ENCODE assay signal across 8 cellular contexts in genomic region chr5:83430130-83431010, GRCh38. TPM values are rescaled to one million over a fixed set of nuclear protein-coding genes. Genes with fewer than 3 reads are reported as not detected.
DNase-seq lines count a peak whose midpoint lies in the region; ATAC-seq and TF ChIP-seq lines count a peak whose summit lies in the region.

No MANE protein-coding gene starts in this region.

- no peaks in the 10 kb centered on the region for H3K9me3 Mint-ChIP-seq in activated naive CD8-positive, alpha-beta T cell treated with anti-CD3 and anti-CD28 coated beads, Interleukin-2, amount 50 U/mL, for 24 hours

- no peak overlapping the region for H3K27ac Mint-ChIP-seq in activated naive CD8-positive, alpha-beta T cell treated with anti-CD3 and anti-CD28 coated beads, Interleukin-2, amount 50 U/mL, for 24 hours

- H3K9me3 ChIP-seq in left ventricle myocardium inferior (replicated peaks), result no peaks in the 10 kb centered on the region

- no peak overlapping the region for H3K4me3 ChIP-seq in left ventricle myocardium inferior

- peak; percentile 71 for ATAC-seq in GM21529 (IDR thresholded peaks at IDR 0.05; ENCODE audit: unreplicated experiment)
- ATAC-seq in activated naive CD8-positive, alpha-beta T cell treated with anti-CD3 and anti-CD28 coated beads, Interleukin-2, amount 50 U/mL, for 24 hours, result peak; percentile 69

- H3K4me1 ChIP-seq in left ventricle myocardium inferior, result no peaks in the 10 kb centered on the region

- H3K36me3 Mint-ChIP-seq in activated naive CD8-positive, alpha-beta T cell treated with anti-CD3 and anti-CD28 coated beads, Interleukin-2, amount 50 U/mL, for 24 hours (ENCODE audit: low read depth), result no peaks in the 10 kb centered on the region

- DNase-seq in EL (peak; percentile 56), KBM-7 (peak; percentile 75), SKM-1 treated with dmso at 0.1 percent for 144 hours (lab: John Stamatoyannopoulos, UW; ENCODE audit: unreplicated experiment) (peak; percentile 56), left ventricle myocardium inferior (peak; percentile 23), renal cortical epithelial cell (ENCODE audit: low read depth) (peak; percentile 55), GF-D8 (lab: John Stamatoyannopoulos, UW) (no peak)
- peak; percentile 46 for DNase-seq in activated naive CD8-positive, alpha-beta T cell treated with anti-CD3 and anti-CD28 coated beads, Interleukin-2, amount 50 U/mL, for 24 hours

- no peak overlapping the region for H3K4me3 Mint-ChIP-seq in activated naive CD8-positive, alpha-beta T cell treated with anti-CD3 and anti-CD28 coated beads, Interleukin-2, amount 50 U/mL, for 24 hours

- in situ Hi-C loops in KBM-7 (cut with MboI; ENCODE audit: low pct_unique_long_range_greater_than_20kb, low sequenced_read_pairs), result no loop called here

- peak; percentile 92 for TF ChIP-seq CTCF in left ventricle myocardium inferior (IDR thresholded peaks at IDR 0.05; ENCODE audit: borderline replicate concordance)

- H3K36me3 ChIP-seq in left ventricle myocardium inferior, result no peaks in the 10 kb centered on the region

- H3K4me1 Mint-ChIP-seq in activated naive CD8-positive, alpha-beta T cell treated with anti-CD3 and anti-CD28 coated beads, Interleukin-2, amount 50 U/mL, for 24 hours, result no peaks in the 10 kb centered on the region

- no peak overlapping the region for H3K27ac ChIP-seq in left ventricle myocardium inferior (replicated peaks)

- peaks cover 2% of the 10 kb centered on the region for H3K27me3 Mint-ChIP-seq in activated naive CD8-positive, alpha-beta T cell treated with anti-CD3 and anti-CD28 coated beads, Interleukin-2, amount 50 U/mL, for 24 hours

- intact Hi-C loops in left ventricle myocardium inferior (cut with micrococcal nuclease), result no loop called here

- H3K27me3 ChIP-seq in left ventricle myocardium inferior (ENCODE audit: low read depth), result no peaks in the 10 kb centered on the region

RNA-seq across cellular contexts. Expression of gene VCAN, which starts 41.2 kb away (rescaled TPM):
- total RNA-seq in left ventricle myocardium inferior (25.2 TPM), renal cortical epithelial cell (269 and 2,590 TPM in 2 replicates)

Comparison
In these comparisons a context has a peak if more than half of its experiments do, and no peak if none do; other contexts are left out.
1. RNA of gene VCAN, which starts 41.2 kb away (total RNA-seq): 269 to 2,590 TPM in renal cortical epithelial cell; 25.2 TPM in left ventricle myocardium inferior (single experiment); every median in the first group is over 10 times any median in the second.